ENCODE assay signal across 17 cellular contexts in genomic region chr2:143545643-143546275, GRCh38.
DNase-seq lines count a peak whose midpoint lies in the region; ATAC-seq and TF ChIP-seq lines count a peak whose summit lies in the region.
"Had no signal": no experiment of that assay in that cellular context is flagged by ENCODE, and none has a peak within 500 bp of the region (broad histone marks: within the 10 kb centered on the region; RNA-seq: fewer than 3 reads in every experiment).

No MANE protein-coding gene starts in this region.

- H3K4me3 ChIP-seq in astrocyte of the cerebellum (ENCODE audit: low read depth, low read length) = no peak overlapping the region
- H3K4me3 ChIP-seq: MG63, tibial artery had no signal

- CTCF ChIA-PET in activated naive CD4-positive, alpha-beta T cell treated with anti-CD3 and anti-CD28 coated beads, Interleukin-2, amount 10 ng/mL, durations not matched to agents 7 days and 5 days (lab: Charles Lee) = no interaction called here

- H3K36me3 Mint-ChIP-seq in activated naive CD4-positive, alpha-beta T cell treated with anti-CD3 and anti-CD28 coated beads, Interleukin-2, amount 10 ng/mL, durations not matched to agents 7 days and 5 days = peaks cover 59% of the 10 kb centered on the region
- H3K36me3 Mint-ChIP-seq in stimulated activated memory B cell treated with anti-CD40 and anti-IgM and Interleukin-4, amounts not matched to agents 10 μg/mL and 1 μg/mL and 100 μg/mL, for 72 hours = peaks cover 32% of the 10 kb centered on the region

- H3K9me3 Mint-ChIP-seq in activated naive CD4-positive, alpha-beta T cell treated with anti-CD3 and anti-CD28 coated beads, Interleukin-2, amount 10 ng/mL, durations not matched to agents 7 days and 5 days = peaks cover 9% of the 10 kb centered on the region
- peaks cover 2% of the 10 kb centered on the region for H3K9me3 Mint-ChIP-seq in stimulated activated memory B cell treated with anti-CD40 and anti-IgM and Interleukin-4, amounts not matched to agents 10 μg/mL and 1 μg/mL and 100 μg/mL, for 72 hours
- H3K9me3 Mint-ChIP-seq: T-helper 2 cell treated with Interferon-gamma antibody and Interleukin-4, amounts not matched to agents 5 μg/mL and 100 μg/mL, for 36 hours had no signal

- ATAC-seq in HG02588 (IDR thresholded peaks at IDR 0.05; ENCODE audit: unreplicated experiment) = no peak
- ATAC-seq in stimulated activated memory B cell treated with anti-CD40 and anti-IgM and Interleukin-4, amounts not matched to agents 10 μg/mL and 1 μg/mL and 100 μg/mL, for 72 hours = no peak
- ATAC-seq: PC-3 had no signal

- no peak for DNase-seq in activated naive CD4-positive, alpha-beta T cell treated with anti-CD3 and anti-CD28 coated beads, Interleukin-2, amount 10 ng/mL, durations not matched to agents 7 days and 5 days
- no peak for DNase-seq in activated naive CD4-positive, alpha-beta T cell treated with Interleukin-2 at 50 U/mL for 16 hours
- DNase-seq in astrocyte of the cerebellum (ENCODE audit: low read depth) = peak; percentile 60
- DNase-seq in myocyte (ENCODE audit: low read depth) = peak; percentile 79
- DNase-seq in amniotic stem cell (lab: John Stamatoyannopoulos, UW) = no peak
- no peak for DNase-seq in NCI-H2196 treated with DMSO at 0.1 percent for 48 hours (lab: John Stamatoyannopoulos, UW; ENCODE audit: unreplicated experiment)
- DNase-seq: ACHN; activated naive CD4-positive, alpha-beta T cell; cerebellar nuclear complex; MG63; NCI-H345; PC-3; stimulated activated CD4-positive, alpha-beta T cell treated with anti-CD3 and anti-CD28 coated beads, Interleukin-12 subunit alpha, Interleukin-12 subunit beta, amount 100 ng/mL, for 4 hours; tibial artery had no signal

- peak overlapping the region; percentile 37 for H3K27ac Mint-ChIP-seq in activated naive CD4-positive, alpha-beta T cell treated with anti-CD3 and anti-CD28 coated beads, Interleukin-2, amount 10 ng/mL, durations not matched to agents 7 days and 5 days
- no peak overlapping the region for H3K27ac Mint-ChIP-seq in stimulated activated memory B cell treated with anti-CD40 and anti-IgM and Interleukin-4, amounts not matched to agents 10 μg/mL and 1 μg/mL and 100 μg/mL, for 72 hours

- in situ Hi-C loops in astrocyte of the cerebellum (cut with HindIII; ENCODE audit: low sequenced_read_pairs) = no loop called here

- H3K27me3 Mint-ChIP-seq in activated naive CD4-positive, alpha-beta T cell treated with anti-CD3 and anti-CD28 coated beads, Interleukin-2, amount 10 ng/mL, durations not matched to agents 7 days and 5 days = no peaks in the 10 kb centered on the region
- no peaks in the 10 kb centered on the region for H3K27me3 Mint-ChIP-seq in stimulated activated memory B cell treated with anti-CD40 and anti-IgM and Interleukin-4, amounts not matched to agents 10 μg/mL and 1 μg/mL and 100 μg/mL, for 72 hours

- H3K4me1 Mint-ChIP-seq in activated naive CD4-positive, alpha-beta T cell treated with anti-CD3 and anti-CD28 coated beads, Interleukin-2, amount 10 ng/mL, durations not matched to agents 7 days and 5 days = peaks cover 33% of the 10 kb centered on the region
- H3K4me1 Mint-ChIP-seq in stimulated activated memory B cell treated with anti-CD40 and anti-IgM and Interleukin-4, amounts not matched to agents 10 μg/mL and 1 μg/mL and 100 μg/mL, for 72 hours = no peaks in the 10 kb centered on the region

- no peak overlapping the region for H3K4me3 Mint-ChIP-seq in activated naive CD4-positive, alpha-beta T cell treated with anti-CD3 and anti-CD28 coated beads, Interleukin-2, amount 10 ng/mL, durations not matched to agents 7 days and 5 days
- H3K4me3 Mint-ChIP-seq in stimulated activated memory B cell treated with anti-CD40 and anti-IgM and Interleukin-4, amounts not matched to agents 10 μg/mL and 1 μg/mL and 100 μg/mL, for 72 hours = no peak overlapping the region
- H3K4me3 Mint-ChIP-seq: T-helper 2 cell treated with Interferon-gamma antibody and Interleukin-4, amounts not matched to agents 5 μg/mL and 100 μg/mL, for 36 hours had no signal

- TF ChIP-seq CTCF in astrocyte of the cerebellum (IDR thresholded peaks at IDR 0.05; ENCODE audit: low read depth, low read length, missing control alignments) = no peak

Comparison
In these comparisons a context has a peak if more than half of its experiments do, and no peak if none do; other contexts are left out.
1. DNase-seq: peak in astrocyte of the cerebellum (single experiment) and myocyte (single experiment); none in activated naive CD4-positive, alpha-beta T cell treated with anti-CD3 and anti-CD28 coated beads, Interleukin-2, amount 10 ng/mL, durations not matched to agents 7 days and 5 days (single experiment), activated naive CD4-positive, alpha-beta T cell treated with Interleukin-2 at 50 U/mL for 16 hours (single experiment), amniotic stem cell (single experiment) and NCI-H2196 treated with DMSO at 0.1 percent for 48 hours (single experiment).